Comparison of ENCODE assay signal across 20 cellular contexts in the genomic region with DNA sequence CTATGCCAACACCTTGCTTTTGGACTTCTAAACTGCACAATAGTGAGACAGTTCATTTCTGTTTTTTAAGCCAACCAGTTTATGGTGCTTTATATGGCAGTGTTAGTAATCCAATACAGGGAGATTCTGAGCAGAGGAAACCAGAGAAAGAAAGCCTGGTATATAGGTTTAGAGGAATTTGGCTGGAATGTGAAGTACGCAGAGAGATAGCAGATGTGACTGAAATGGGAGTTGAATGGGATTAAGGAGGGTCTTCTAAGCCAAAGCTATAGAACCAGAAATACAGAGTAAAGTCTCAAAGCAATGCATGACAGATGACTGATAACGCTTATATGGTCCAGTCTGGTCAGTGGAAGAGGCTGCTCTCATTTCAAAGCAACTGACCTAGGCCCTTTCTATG.
"Had no signal": no experiment of that assay in that cellular context is flagged by ENCODE, and none has a peak within 500 bp of the region (broad histone marks: within the 10 kb centered on the region; RNA-seq: fewer than 3 reads in every experiment).

No MANE protein-coding gene starts in this region.

- DNase-seq: KBM-7, MV-4-11, NCI-H1048, NCI-H1105, NCI-H1417, NCI-H1436 treated with DMSO at 0.1 percent for 48 hours, NCI-H1694, NCI-H187 treated with DMSO at 0.1 percent for 48 hours, NCI-H2029 treated with DMSO at 0.1 percent for 48 hours, NCI-H2171 treated with DMSO at 0.1 percent for 48 hours, NCI-H345, NCI-H446 treated with DMSO at 0.1 percent for 48 hours, NCI-H510A treated with DMSO at 0.1 percent for 48 hours, NCI-H526, Right ventricle myocardium superior, RPMI8226, SIG-M5, SK-N-SH, SW 1271 had no signal

- H3K9ac ChIP-seq: SK-N-SH had no signal

- FAIRE-seq: RCC 7860 had no signal

- H3K4me2 ChIP-seq: SK-N-SH had no signal

- H3K9me3 ChIP-seq: SK-N-SH had no signal
